ENCODE assay signal across 8 cellular contexts in the genomic region with DNA sequence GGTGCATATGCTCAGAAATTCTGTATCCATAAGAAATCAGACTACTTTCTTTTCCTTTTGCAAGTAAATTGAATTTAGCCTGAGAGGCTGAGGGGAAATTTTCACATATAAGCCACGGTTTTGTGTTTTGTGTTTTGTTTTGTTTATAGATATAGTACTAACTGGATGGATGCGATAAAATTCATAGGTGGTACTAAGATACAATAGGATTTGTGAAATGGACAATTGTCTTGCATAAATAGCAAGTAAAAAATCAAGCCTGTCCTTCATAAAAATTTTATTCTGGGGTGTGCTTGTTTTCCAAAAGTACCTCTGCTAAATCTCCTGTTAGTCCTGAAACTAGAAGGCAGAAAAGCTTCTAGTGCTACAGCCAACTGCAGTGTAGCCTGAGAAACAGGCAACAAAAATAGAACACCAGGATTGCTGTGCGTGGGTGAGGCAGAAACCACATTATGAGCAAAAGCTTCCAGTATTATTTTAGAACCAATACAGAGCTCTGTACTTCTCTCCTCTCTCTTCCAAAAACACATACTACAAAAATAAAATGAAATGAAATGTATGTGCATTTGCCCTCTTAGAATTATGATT. TPM values are rescaled to one million over a fixed set of nuclear protein-coding genes. Genes with fewer than 3 reads are reported as not detected.
DNase-seq lines count a peak whose midpoint lies in the region; ATAC-seq, FAIRE-seq and TF ChIP-seq lines count a peak whose summit lies in the region.

No MANE protein-coding gene starts in this region.

- ATAC-seq in GM21529 (IDR thresholded peaks at IDR 0.05; ENCODE audit: unreplicated experiment) (peak; percentile 56), HG02763 (IDR thresholded peaks at IDR 0.05; ENCODE audit: unreplicated experiment) (no peak)

- FAIRE-seq in frontal cortex (lab: Jason Lieb, UNC) = no peak

- H3K4me3 Mint-ChIP-seq in MCF 10A (ENCODE audit: unreplicated experiment) = no peak overlapping the region
- H3K4me3 Mint-ChIP-seq in mesothelial cell of epicardium = peak overlapping the region; percentile 67

- DNase-seq in ELR (ENCODE audit: low read depth) = peak; percentile 28
- peak; percentile 21 for DNase-seq in MG63
- DNase-seq in MCF 10A (ENCODE audit: unreplicated experiment) = peak; percentile 12
- no peak for DNase-seq in mesothelial cell of epicardium (ENCODE audit: low spot score in 2 of 2, unreplicated experiment in 2 of 2)
- DNase-seq in activated effector memory CD4-positive, alpha-beta T cell treated with anti-CD3 and anti-CD28 coated beads, Interleukin-2, amount 50 U/mL, for 16 hours = no peak
- no peak for DNase-seq in frontal cortex (ENCODE audit: low spot score in 2 of 2)

- no peaks in the 10 kb centered on the region for H3K27me3 Mint-ChIP-seq in MCF 10A (ENCODE audit: insufficient read depth, unreplicated experiment)
- no peaks in the 10 kb centered on the region for H3K27me3 Mint-ChIP-seq in mesothelial cell of epicardium (ENCODE audit: low read depth)

- CTCF ChIA-PET in MCF 10A (lab: Yijun Ruan, JAX) = interaction anchor here (0.6 to 1.8 kb wide), 5 partner anchors 9 to 776 kb away, joined by 3 to 6 read pairs (median 3); no protein-coding TSS in a partner anchor

- no peaks in the 10 kb centered on the region for H3K27me3 ChIP-seq in MG63

- H3K36me3 ChIP-seq in MG63 = no peaks in the 10 kb centered on the region

- TF ChIP-seq CTCF in MCF 10A (IDR thresholded peaks at IDR 0.05; ENCODE audit: unreplicated experiment) (no peak), mesothelial cell of epicardium (IDR thresholded peaks at IDR 0.05; ENCODE audit: unreplicated experiment) (no peak)

- POLR2A ChIA-PET in MCF 10A (lab: Yijun Ruan, JAX) = interaction anchor here (0.7 to 1.9 kb wide), 7 partner anchors 10 to 675 kb away, joined by 3 to 20 read pairs (median 5); no protein-coding TSS in a partner anchor

- H3K27ac Mint-ChIP-seq in MCF 10A (ENCODE audit: low read depth, unreplicated experiment) (no peak overlapping the region), mesothelial cell of epicardium (peak overlapping the region; percentile 90)

- H3K9me3 Mint-ChIP-seq in MCF 10A (ENCODE audit: unreplicated experiment) = no peaks in the 10 kb centered on the region
- H3K9me3 Mint-ChIP-seq in mesothelial cell of epicardium = no peaks in the 10 kb centered on the region

- H3K36me3 Mint-ChIP-seq in MCF 10A (ENCODE audit: insufficient read depth, unreplicated experiment) (no peaks in the 10 kb centered on the region), mesothelial cell of epicardium (no peaks in the 10 kb centered on the region)

- intact Hi-C loops in MCF 10A (cut with micrococcal nuclease) = no loop called here

- peak overlapping the region; percentile 27 for H3K4me3 ChIP-seq in MG63

- BruUV-seq in MCF 10A (replicated peaks; lab: Mats Ljungman, UMichigan) = no TSS peak

- no peaks in the 10 kb centered on the region for H3K9me3 ChIP-seq in MG63

- peaks cover 6% of the 10 kb centered on the region for H3K4me1 Mint-ChIP-seq in MCF 10A (ENCODE audit: insufficient read depth, unreplicated experiment)
- peaks cover 30% of the 10 kb centered on the region for H3K4me1 Mint-ChIP-seq in mesothelial cell of epicardium

RNA-seq across cellular contexts. Expression of a gene that starts 0.6 kb away (rescaled TPM):
- 0.03 TPM in 1 of 2 replicates, not detected in the other for total RNA-seq in MG63 (2014; rRNA removed; shearing (Covaris generic); ENCODE audit: low replicate concordance)
- total RNA-seq in MCF 10A (2022) (11.3 and 26.0 TPM in 2 replicates), mesothelial cell of epicardium (32.2 to 37.4 TPM (median 35.9 TPM) in 3 replicates), frontal cortex (117 TPM)

Comparison
In these comparisons a context has a peak if more than half of its experiments do, and no peak if none do; other contexts are left out.
1. DNase-seq: peak in ELR (single experiment), MG63 (single experiment) and MCF 10A (single experiment); none in mesothelial cell of epicardium (0 of 2), activated effector memory CD4-positive, alpha-beta T cell treated with anti-CD3 and anti-CD28 coated beads, Interleukin-2, amount 50 U/mL, for 16 hours (single experiment) and frontal cortex (0 of 2).
2. RNA of a gene that starts 0.6 kb away (total RNA-seq): 117 TPM in frontal cortex (single experiment), 32.2 to 37.4 TPM in mesothelial cell of epicardium and 11.3 to 26.0 TPM in MCF 10A; 0.03 TPM in MG63; every median in the first group is over 10 times any median in the second.